In genomic region chr13:55090612-55091011, GRCh38 we compare ENCODE assay signal across 3 cellular contexts.
TF ChIP-seq lines count a peak whose summit lies in the region.

No MANE protein-coding gene starts in this region.

TF ChIP-seq in A549, 52 proteins besides CTCF, POLR2A, EP300 and RAD21 (continued from another document):
- TF ChIP-seq MAFK (IDR thresholded peaks at IDR 0.05; ENCODE audit: partially characterized antibody): peak; percentile 49

TF ChIP-seq in IMR-90, 13 proteins besides CTCF, POLR2A, EP300 and RAD21:
- no peak for TF ChIP-seq CEBPB (IDR thresholded peaks at IDR 0.05; ENCODE audit: low read depth, low read length)
- TF ChIP-seq MAFK (IDR thresholded peaks at IDR 0.05; ENCODE audit: low read depth, low read length): peak; percentile 64

TF ChIP-seq in H1, 55 proteins besides CTCF, POLR2A, EP300 and RAD21 (continued from another document):
- no peak for TF ChIP-seq TCF12 (IDR thresholded peaks at IDR 0.05; ENCODE audit: low read depth, low read length)
- TF ChIP-seq E2F6 (IDR thresholded peaks at IDR 0.05): no peak
